In genomic region chr1:22380024-22380785, GRCh38 we compare ENCODE assay signal across 2 cellular contexts.
TF ChIP-seq lines count a peak whose summit lies in the region.

No MANE protein-coding gene starts in this region.

TF ChIP-seq in SK-N-SH, 30 proteins besides CTCF, POLR2A, EP300 and RAD21 (continued from another document):
- TF ChIP-seq, protein P1, sequence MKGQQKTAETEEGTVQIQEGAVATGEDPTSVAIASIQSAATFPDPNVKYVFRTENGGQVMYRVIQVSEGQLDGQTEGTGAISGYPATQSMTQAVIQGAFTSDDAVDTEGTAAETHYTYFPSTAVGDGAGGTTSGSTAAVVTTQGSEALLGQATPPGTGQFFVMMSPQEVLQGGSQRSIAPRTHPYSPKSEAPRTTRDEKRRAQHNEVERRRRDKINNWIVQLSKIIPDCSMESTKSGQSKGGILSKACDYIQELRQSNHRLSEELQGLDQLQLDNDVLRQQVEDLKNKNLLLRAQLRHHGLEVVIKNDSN (IDR thresholded peaks at IDR 0.05; ENCODE audit: borderline replicate concordance, low read depth) = no peak
- 0 out of 2 replicates have a peak, but pooled peaks have one; percentile 6 for TF ChIP-seq JUND (IDR thresholded peaks at IDR 0.05)
- TF ChIP-seq SMC3 (IDR thresholded peaks at IDR 0.05; ENCODE audit: low read depth, low read length) = no peak
- no peak for TF ChIP-seq TCF12 (IDR thresholded peaks at IDR 0.05)
- no peak for TF ChIP-seq MXI1 (IDR thresholded peaks at IDR 0.05; ENCODE audit: low read depth, low read length)
- no peak for TF ChIP-seq RFX5 (IDR thresholded peaks at IDR 0.05; ENCODE audit: low read length)
- no peak for TF ChIP-seq RXRA (IDR thresholded peaks at IDR 0.05; ENCODE audit: borderline replicate concordance, low read depth)
- TF ChIP-seq FOXJ3 (CRISPR knock-in tag; IDR thresholded peaks at IDR 0.05) = no peak
- no peak for TF ChIP-seq FOXM1 (IDR thresholded peaks at IDR 0.05; ENCODE audit: low read depth)
- TF ChIP-seq FOSL2 (IDR thresholded peaks at IDR 0.05; ENCODE audit: borderline replicate concordance, low read depth) = peak; percentile 33; the same call in 1 of the 2 replicates

TF ChIP-seq in SK-N-SH treated with all-trans-retinoic acid at 6 μM for 48 hours, 23 proteins besides CTCF, POLR2A, EP300 and RAD21:
- TF ChIP-seq, protein P2, sequence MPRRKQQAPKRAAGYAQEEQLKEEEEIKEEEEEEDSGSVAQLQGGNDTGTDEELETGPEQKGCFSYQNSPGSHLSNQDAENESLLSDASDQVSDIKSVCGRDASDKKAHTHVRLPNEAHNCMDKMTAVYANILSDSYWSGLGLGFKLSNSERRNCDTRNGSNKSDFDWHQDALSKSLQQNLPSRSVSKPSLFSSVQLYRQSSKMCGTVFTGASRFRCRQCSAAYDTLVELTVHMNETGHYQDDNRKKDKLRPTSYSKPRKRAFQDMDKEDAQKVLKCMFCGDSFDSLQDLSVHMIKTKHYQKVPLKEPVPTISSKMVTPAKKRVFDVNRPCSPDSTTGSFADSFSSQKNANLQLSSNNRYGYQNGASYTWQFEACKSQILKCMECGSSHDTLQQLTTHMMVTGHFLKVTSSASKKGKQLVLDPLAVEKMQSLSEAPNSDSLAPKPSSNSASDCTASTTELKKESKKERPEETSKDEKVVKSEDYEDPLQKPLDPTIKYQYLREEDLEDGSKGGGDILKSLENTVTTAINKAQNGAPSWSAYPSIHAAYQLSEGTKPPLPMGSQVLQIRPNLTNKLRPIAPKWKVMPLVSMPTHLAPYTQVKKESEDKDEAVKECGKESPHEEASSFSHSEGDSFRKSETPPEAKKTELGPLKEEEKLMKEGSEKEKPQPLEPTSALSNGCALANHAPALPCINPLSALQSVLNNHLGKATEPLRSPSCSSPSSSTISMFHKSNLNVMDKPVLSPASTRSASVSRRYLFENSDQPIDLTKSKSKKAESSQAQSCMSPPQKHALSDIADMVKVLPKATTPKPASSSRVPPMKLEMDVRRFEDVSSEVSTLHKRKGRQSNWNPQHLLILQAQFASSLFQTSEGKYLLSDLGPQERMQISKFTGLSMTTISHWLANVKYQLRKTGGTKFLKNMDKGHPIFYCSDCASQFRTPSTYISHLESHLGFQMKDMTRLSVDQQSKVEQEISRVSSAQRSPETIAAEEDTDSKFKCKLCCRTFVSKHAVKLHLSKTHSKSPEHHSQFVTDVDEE (CRISPR knock-in tag; IDR thresholded peaks at IDR 0.05) = no peak
